1 cellular context compared by ENCODE assay signal in genomic region chr1:16677552-16678423, GRCh38.
TF ChIP-seq lines count a peak whose summit lies in the region.

No MANE protein-coding gene starts in this region.

TF ChIP-seq in K562, 482 proteins besides CTCF, POLR2A, EP300 and RAD21 (continued from another document and continues in another):
- TF ChIP-seq JUN (IDR thresholded peaks at IDR 0.05; ENCODE audit: borderline replicate concordance, low read depth, low read length): no peak; the same call in 1 of the 2 replicates
- TF ChIP-seq JUN (CRISPR knock-in tag; IDR thresholded peaks at IDR 0.05; ENCODE audit: borderline replicate concordance): no peak
- TF ChIP-seq SIX5 (IDR thresholded peaks at IDR 0.05; ENCODE audit: borderline replicate concordance in 1 of 2, insufficient read depth in 1 of 2, low read depth in 1 of 2, low read length in 2 of 2): no peak
- TF ChIP-seq ZNF609 (CRISPR knock-in tag; IDR thresholded peaks at IDR 0.05; ENCODE audit: borderline replicate concordance): 0 out of 2 replicates have a peak, but pooled peaks have one; percentile 38
- no peak for TF ChIP-seq NFE2L1 (tag; IDR thresholded peaks at IDR 0.05; ENCODE audit: borderline replicate concordance, low read depth)
- peak; percentile 51 for TF ChIP-seq NUFIP1 (IDR thresholded peaks at IDR 0.05; ENCODE audit: partially characterized antibody)
- no peak for TF ChIP-seq STAG1 (CRISPR knock-in tag; IDR thresholded peaks at IDR 0.05; ENCODE audit: borderline replicate concordance)
- TF ChIP-seq USF2 (CRISPR knock-in tag; IDR thresholded peaks at IDR 0.05): no peak
- TF ChIP-seq PML (IDR thresholded peaks at IDR 0.05; ENCODE audit: low read length): no peak
- TF ChIP-seq BRD4 (IDR thresholded peaks at IDR 0.05): peak; percentile 96
- TF ChIP-seq ZNF639 (CRISPR knock-in tag; conservative IDR thresholded peaks at IDR 0.05 in 1 of 2, IDR thresholded peaks at IDR 0.05 in 1 of 2): no peak
- peak in 1 of 2 experiments; percentile 91; a peak in 3 of 4 replicates for TF ChIP-seq TBL1XR1 (IDR thresholded peaks at IDR 0.05; ENCODE audit: low read length in 2 of 2)
- TF ChIP-seq MCM7 (IDR thresholded peaks at IDR 0.05): no peak
- no peak for TF ChIP-seq SAFB2 (IDR thresholded peaks at IDR 0.05; ENCODE audit: borderline replicate concordance, low read depth, low read length, severe bottlenecking)
- TF ChIP-seq KDM1A (IDR thresholded peaks at IDR 0.05): no peak
- peak; percentile 78 for TF ChIP-seq RB1 (IDR thresholded peaks at IDR 0.05; ENCODE audit: low read depth)
- no peak for TF ChIP-seq SMARCE1 (IDR thresholded peaks at IDR 0.05)
- no peak for TF ChIP-seq MLX (CRISPR knock-in tag; conservative IDR thresholded peaks at IDR 0.05)
- no peak for TF ChIP-seq XRCC4 (IDR thresholded peaks at IDR 0.05; ENCODE audit: extremely low read depth, insufficient read depth, insufficient read length)
- peak; percentile 59; the same call in 1 of the 2 replicates for TF ChIP-seq TOE1 (IDR thresholded peaks at IDR 0.05; ENCODE audit: borderline replicate concordance)
- no peak for TF ChIP-seq TOE1 (CRISPR knock-in tag; IDR thresholded peaks at IDR 0.05; ENCODE audit: borderline replicate concordance, low read depth)
- no peak for TF ChIP-seq NR1H2 (CRISPR knock-in tag; IDR thresholded peaks at IDR 0.05)
- TF ChIP-seq TAF1 (IDR thresholded peaks at IDR 0.05; ENCODE audit: control insufficient read depth, extremely low read depth, insufficient read depth, low read length, severe bottlenecking): no peak
- no peak for TF ChIP-seq RBM34 (IDR thresholded peaks at IDR 0.05; ENCODE audit: borderline replicate concordance, insufficient read depth, low read length)
- no peak; a peak in 1 of 4 replicates for TF ChIP-seq BCLAF1 (IDR thresholded peaks at IDR 0.05; ENCODE audit: borderline replicate concordance in 1 of 2, control insufficient read depth in 1 of 2, low read depth in 2 of 2, low read length in 1 of 2)
- TF ChIP-seq RFX1 (IDR thresholded peaks at IDR 0.05): no peak
- TF ChIP-seq STAT6 (CRISPR knock-in tag; IDR thresholded peaks at IDR 0.05): peak; percentile 59; the same call in 1 of the 2 replicates
- no peak for TF ChIP-seq ESRRB (CRISPR knock-in tag; IDR thresholded peaks at IDR 0.05; ENCODE audit: borderline replicate concordance)
- TF ChIP-seq IRF9 (tag; IDR thresholded peaks at IDR 0.05): no peak
- peak; percentile 65 for TF ChIP-seq MAX (CRISPR knock-in tag; IDR thresholded peaks at IDR 0.05)
- 0 out of 2 replicates have a peak, but pooled peaks have one; percentile 47 for TF ChIP-seq CHD2 (IDR thresholded peaks at IDR 0.05; ENCODE audit: low read depth, low read length)
- 0 out of 4 replicates have a peak, but pooled peaks of 1 of the 2 experiments have one; percentile 44 for TF ChIP-seq SIN3A (IDR thresholded peaks at IDR 0.05; ENCODE audit: borderline replicate concordance in 2 of 2, control insufficient read depth in 1 of 2, low read depth in 2 of 2, low read length in 2 of 2)
- TF ChIP-seq PRPF4 (IDR thresholded peaks at IDR 0.05; ENCODE audit: insufficient read depth, low read depth, low read length, poor library complexity, severe bottlenecking): no peak
- no peak for TF ChIP-seq PHTF2 (CRISPR knock-in tag; IDR thresholded peaks at IDR 0.05)
- TF ChIP-seq YBX1 (IDR thresholded peaks at IDR 0.05): no peak
- no peak for TF ChIP-seq FOXP4 (CRISPR knock-in tag; IDR thresholded peaks at IDR 0.05; ENCODE audit: borderline replicate concordance)
- no peak for TF ChIP-seq TCFL5 (CRISPR knock-in tag; conservative IDR thresholded peaks at IDR 0.05)
- TF ChIP-seq NEUROD1 (IDR thresholded peaks at IDR 0.05; ENCODE audit: borderline replicate concordance, low read depth, low read length, partially characterized antibody): no peak
- TF ChIP-seq NFIX (CRISPR knock-in tag; IDR thresholded peaks at IDR 0.05; ENCODE audit: low read depth): no peak
- TF ChIP-seq TFE3 (CRISPR knock-in tag; IDR thresholded peaks at IDR 0.05): no peak
- TF ChIP-seq ELF4 (CRISPR knock-in tag; IDR thresholded peaks at IDR 0.05): peak; percentile 68; the same call in 1 of the 2 replicates
- peak; percentile 71 for TF ChIP-seq ZSCAN29 (IDR thresholded peaks at IDR 0.05)
- TF ChIP-seq CREB1 (IDR thresholded peaks at IDR 0.05): no peak
- no peak for TF ChIP-seq CREB1 (CRISPR knock-in tag; IDR thresholded peaks at IDR 0.05)
